In genomic region chr5:135331612-135332011, GRCh38 we compare ENCODE assay signal across 19 cellular contexts.
"Had no signal": no experiment of that assay in that cellular context is flagged by ENCODE, and none has a peak within 500 bp of the region (broad histone marks: within the 10 kb centered on the region; RNA-seq: fewer than 3 reads in every experiment).

No MANE protein-coding gene starts in this region.

- H3K4me3 ChIP-seq: coronary artery, gastrocnemius medialis, mucosa of descending colon, sigmoid colon, skin epidermis, testis, tibial nerve had no signal

- H3K9me3 Mint-ChIP-seq: endodermal cell; naive thymus-derived CD8-positive, alpha-beta T cell; stimulated activated naive B cell treated with anti-CD40 and anti-IgM and Interleukin-4, amounts not matched to agents 10 μg/mL and 1 μg/mL and 100 μg/mL, for 72 hours; stimulated activated naive CD8-positive, alpha-beta T cell treated with anti-CD3 and anti-CD28 coated beads, Interleukin-15, amount 100 ng/mL, for 72 hours had no signal

- ATAC-seq: gastrocnemius medialis; left lobe of liver; mucosa of descending colon; naive thymus-derived CD8-positive, alpha-beta T cell; stimulated activated naive B cell treated with anti-CD40 and anti-IgM and Interleukin-4, amounts not matched to agents 10 μg/mL and 1 μg/mL and 100 μg/mL, for 72 hours; stimulated activated naive CD8-positive, alpha-beta T cell treated with anti-CD3 and anti-CD28 coated beads, Interleukin-15, amount 100 ng/mL, for 72 hours had no signal

- H3K4me3 Mint-ChIP-seq: endodermal cell; naive thymus-derived CD8-positive, alpha-beta T cell; stimulated activated naive B cell treated with anti-CD40 and anti-IgM and Interleukin-4, amounts not matched to agents 10 μg/mL and 1 μg/mL and 100 μg/mL, for 72 hours; stimulated activated naive CD8-positive, alpha-beta T cell treated with anti-CD3 and anti-CD28 coated beads, Interleukin-15, amount 100 ng/mL, for 72 hours had no signal

- H3K27ac ChIP-seq: coronary artery, gastrocnemius medialis, neutrophil, sigmoid colon, skin epidermis, testis, tibial nerve had no signal

- H3K27me3 Mint-ChIP-seq: naive thymus-derived CD8-positive, alpha-beta T cell; stimulated activated naive B cell treated with anti-CD40 and anti-IgM and Interleukin-4, amounts not matched to agents 10 μg/mL and 1 μg/mL and 100 μg/mL, for 72 hours; stimulated activated naive CD8-positive, alpha-beta T cell treated with anti-CD3 and anti-CD28 coated beads, Interleukin-15, amount 100 ng/mL, for 72 hours had no signal

- H3K9me3 ChIP-seq: gastrocnemius medialis, mucosa of descending colon, neutrophil, sigmoid colon, testis, tibial nerve had no signal

- H3K27me3 ChIP-seq: gastrocnemius medialis, neutrophil, sigmoid colon, testis, tibial nerve had no signal

- DNase-seq: effector CD4-positive, alpha-beta T cell; endodermal cell; erythroblast; gastrocnemius medialis; islet precursor cell; mammary epithelial cell; mucosa of descending colon; naive thymus-derived CD8-positive, alpha-beta T cell; sigmoid colon; stimulated activated CD4-positive, alpha-beta T cell treated with anti-CD3 and anti-CD28 coated beads, Interleukin-2, amount 100 ng/mL, for 24 hours; stimulated activated CD4-positive, alpha-beta T cell treated with anti-CD3 and anti-CD28 coated beads, Interleukin-4, amount 100 ng/mL, for 4 hours; stimulated activated naive B cell treated with anti-CD40 and anti-IgM and Interleukin-4, amounts not matched to agents 10 μg/mL and 1 μg/mL and 100 μg/mL, for 72 hours; stimulated activated naive CD8-positive, alpha-beta T cell treated with anti-CD3 and anti-CD28 coated beads, Interleukin-15, amount 100 ng/mL, for 72 hours; testis had no signal

- H3K27ac Mint-ChIP-seq: endodermal cell; stimulated activated naive B cell treated with anti-CD40 and anti-IgM and Interleukin-4, amounts not matched to agents 10 μg/mL and 1 μg/mL and 100 μg/mL, for 72 hours had no signal
